In the genomic region with DNA sequence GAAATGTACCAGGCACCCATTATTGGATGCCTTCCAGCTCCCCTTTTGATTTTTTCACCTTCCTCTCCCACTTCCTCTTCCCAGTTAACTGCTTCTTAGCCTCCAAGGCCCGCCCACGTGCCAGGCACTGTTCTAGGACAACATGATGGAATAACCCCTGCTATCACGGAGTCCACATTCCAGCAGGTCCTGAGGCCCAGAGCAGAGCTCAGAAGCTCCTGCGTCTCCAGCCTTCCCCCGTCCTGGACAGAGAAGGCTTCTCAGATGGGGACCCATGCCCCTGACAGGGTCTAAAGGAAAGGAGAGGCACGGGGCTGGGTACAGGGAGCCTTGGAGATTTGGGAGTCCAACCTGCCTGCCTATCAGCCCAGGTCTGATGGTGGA, we compare ENCODE assay signal across 9 cellular contexts. TPM values are rescaled to one million over a fixed set of nuclear protein-coding genes. Genes with fewer than 3 reads are reported as not detected.
"Had no signal": no experiment of that assay in that cellular context is flagged by ENCODE, and none has a peak within 500 bp of the region (broad histone marks: within the 10 kb centered on the region; RNA-seq: fewer than 3 reads in every experiment).

No MANE protein-coding gene starts in this region.

- H3K27ac ChIP-seq: neutrophil, sigmoid colon, spleen, thyroid gland had no signal

- H3K27me3 ChIP-seq: thyroid gland had no signal

- H3K4me1 ChIP-seq: sigmoid colon, spleen, thyroid gland had no signal

- DNase-seq: effector memory CD4-positive, alpha-beta T cell; kidney had no signal

- H3K36me3 ChIP-seq: neutrophil, sigmoid colon, spleen, thyroid gland had no signal

- H3K9me3 ChIP-seq: neutrophil, sigmoid colon, spleen, thyroid gland had no signal

- H3K4me3 ChIP-seq: sigmoid colon, spleen, thyroid gland had no signal

RNA-seq across cellular contexts. Expression of gene TRIM29, which starts 29.1 kb away (rescaled TPM):
- total RNA-seq: endothelial cell of umbilical vein; naive thymus-derived CD8-positive, alpha-beta T cell; T-helper 17 cell had no signal
